1 cellular context compared by ENCODE assay signal in genomic region chr12:130813436-130813835, GRCh38.
TF ChIP-seq lines count a peak whose summit lies in the region.

No MANE protein-coding gene starts in this region.

TF ChIP-seq in K562, 482 proteins besides CTCF, POLR2A, EP300 and RAD21 (continued from another document):
- no peak for TF ChIP-seq CHD1 (IDR thresholded peaks at IDR 0.05; ENCODE audit: low read length)
- no peak for TF ChIP-seq E2F5 (CRISPR knock-in tag; IDR thresholded peaks at IDR 0.05)
- TF ChIP-seq, protein P1, sequence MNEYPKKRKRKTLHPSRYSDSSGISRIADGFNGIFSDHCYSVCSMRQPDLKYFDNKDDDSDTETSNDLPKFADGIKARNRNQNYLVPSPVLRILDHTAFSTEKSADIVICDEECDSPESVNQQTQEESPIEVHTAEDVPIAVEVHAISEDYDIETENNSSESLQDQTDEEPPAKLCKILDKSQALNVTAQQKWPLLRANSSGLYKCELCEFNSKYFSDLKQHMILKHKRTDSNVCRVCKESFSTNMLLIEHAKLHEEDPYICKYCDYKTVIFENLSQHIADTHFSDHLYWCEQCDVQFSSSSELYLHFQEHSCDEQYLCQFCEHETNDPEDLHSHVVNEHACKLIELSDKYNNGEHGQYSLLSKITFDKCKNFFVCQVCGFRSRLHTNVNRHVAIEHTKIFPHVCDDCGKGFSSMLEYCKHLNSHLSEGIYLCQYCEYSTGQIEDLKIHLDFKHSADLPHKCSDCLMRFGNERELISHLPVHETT (CRISPR knock-in tag; conservative IDR thresholded peaks at IDR 0.05 in 1 of 2, IDR thresholded peaks at IDR 0.05 in 1 of 2): no peak
- TF ChIP-seq RFX5 (IDR thresholded peaks at IDR 0.05; ENCODE audit: low read depth, low read length): no peak
- TF ChIP-seq HMGN3 (IDR thresholded peaks at IDR 0.05; ENCODE audit: borderline replicate concordance, extremely low read depth, insufficient read length, low read depth, low read length): no peak
- TF ChIP-seq PHTF2 (CRISPR knock-in tag; IDR thresholded peaks at IDR 0.05): no peak
- TF ChIP-seq, protein P2, sequence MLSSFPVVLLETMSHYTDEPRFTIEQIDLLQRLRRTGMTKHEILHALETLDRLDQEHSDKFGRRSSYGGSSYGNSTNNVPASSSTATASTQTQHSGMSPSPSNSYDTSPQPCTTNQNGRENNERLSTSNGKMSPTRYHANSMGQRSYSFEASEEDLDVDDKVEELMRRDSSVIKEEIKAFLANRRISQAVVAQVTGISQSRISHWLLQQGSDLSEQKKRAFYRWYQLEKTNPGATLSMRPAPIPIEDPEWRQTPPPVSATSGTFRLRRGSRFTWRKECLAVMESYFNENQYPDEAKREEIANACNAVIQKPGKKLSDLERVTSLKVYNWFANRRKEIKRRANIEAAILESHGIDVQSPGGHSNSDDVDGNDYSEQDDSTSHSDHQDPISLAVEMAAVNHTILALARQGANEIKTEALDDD (IDR thresholded peaks at IDR 0.05): no peak
- no peak for TF ChIP-seq CBX3 (IDR thresholded peaks at IDR 0.05; ENCODE audit: borderline replicate concordance in 1 of 2, low read length in 2 of 2)
- TF ChIP-seq FOXP1 (CRISPR knock-in tag; IDR thresholded peaks at IDR 0.05): no peak
- TF ChIP-seq, protein P3, sequence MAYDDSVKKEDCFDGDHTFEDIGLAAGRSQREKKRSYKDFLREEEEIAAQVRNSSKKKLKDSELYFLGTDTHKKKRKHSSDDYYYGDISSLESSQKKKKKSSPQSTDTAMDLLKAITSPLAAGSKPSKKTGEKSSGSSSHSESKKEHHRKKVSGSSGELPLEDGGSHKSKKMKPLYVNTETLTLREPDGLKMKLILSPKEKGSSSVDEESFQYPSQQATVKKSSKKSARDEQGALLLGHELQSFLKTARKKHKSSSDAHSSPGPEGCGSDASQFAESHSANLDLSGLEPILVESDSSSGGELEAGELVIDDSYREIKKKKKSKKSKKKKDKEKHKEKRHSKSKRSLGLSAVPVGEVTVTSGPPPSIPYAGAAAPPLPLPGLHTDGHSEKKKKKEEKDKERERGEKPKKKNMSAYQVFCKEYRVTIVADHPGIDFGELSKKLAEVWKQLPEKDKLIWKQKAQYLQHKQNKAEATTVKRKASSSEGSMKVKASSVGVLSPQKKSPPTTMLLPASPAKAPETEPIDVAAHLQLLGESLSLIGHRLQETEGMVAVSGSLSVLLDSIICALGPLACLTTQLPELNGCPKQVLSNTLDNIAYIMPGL (CRISPR knock-in tag; IDR thresholded peaks at IDR 0.05): no peak
- TF ChIP-seq ZNF165 (CRISPR knock-in tag; IDR thresholded peaks at IDR 0.05; ENCODE audit: borderline replicate concordance): no peak
- TF ChIP-seq FOSL1 (tag; conservative IDR thresholded peaks at IDR 0.05): no peak
- TF ChIP-seq ILF3 (IDR thresholded peaks at IDR 0.05; ENCODE audit: borderline replicate concordance): no peak
- TF ChIP-seq NCOA2 (IDR thresholded peaks at IDR 0.05; ENCODE audit: partially characterized antibody in 2 of 2): no peak
- no peak for TF ChIP-seq ATF4 (CRISPR knock-in tag; IDR thresholded peaks at IDR 0.05)
- no peak for TF ChIP-seq ZNF3 (CRISPR knock-in tag; IDR thresholded peaks at IDR 0.05)
- TF ChIP-seq EHMT2 (IDR thresholded peaks at IDR 0.05): no peak
TF ChIP-seq in K562: peak in this region for 0.
